ENCODE assay signal across 8 cellular contexts in the genomic region with DNA sequence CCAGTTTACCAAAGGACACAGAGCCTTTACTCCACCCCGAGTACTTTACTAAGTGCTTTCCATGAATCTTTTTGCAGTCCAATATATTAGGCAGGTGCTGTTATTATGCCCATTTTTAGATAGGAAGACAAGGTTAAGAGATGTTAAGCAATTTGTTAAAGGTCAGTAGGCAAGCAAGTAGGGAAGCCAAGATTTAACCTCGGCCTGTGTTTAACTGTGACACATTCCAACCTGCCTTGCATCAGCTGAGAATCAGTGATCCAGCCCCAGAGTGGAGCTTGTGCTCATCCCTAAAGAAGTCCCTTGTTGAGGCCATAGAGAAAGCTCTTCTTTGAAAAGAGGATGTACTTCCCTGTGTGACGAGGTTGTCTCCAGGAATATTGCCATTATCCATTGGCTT.
"Had no signal": no experiment of that assay in that cellular context is flagged by ENCODE, and none has a peak within 500 bp of the region (broad histone marks: within the 10 kb centered on the region; RNA-seq: fewer than 3 reads in every experiment).

No MANE protein-coding gene starts in this region.

- H3K9me3 Mint-ChIP-seq: H9 had no signal

- H3K27ac ChIP-seq: GM23248, HL-60 had no signal

- H3K9ac ChIP-seq: GM23248 had no signal

- H3K4me3 ChIP-seq: GM23248 had no signal

- FAIRE-seq: H1, H54 had no signal

- H3K27ac Mint-ChIP-seq: H9 had no signal

- H2AFZ ChIP-seq: GM23248 had no signal

- H3K4me3 Mint-ChIP-seq: H9 had no signal

- DNase-seq: GM23248, H9, HCEC 1CT, IMR-90, KBM-7 had no signal
